Comparison of ENCODE assay signal across 1 cellular context in genomic region chr17:40191237-40192208, GRCh38.
A peak's percentile ranks its signal among the peaks of the same experiment; 100 is the strongest.
TF ChIP-seq lines count a peak whose summit lies in the region.

No MANE protein-coding gene starts in this region.

TF ChIP-seq in HepG2, 621 proteins besides CTCF, POLR2A, EP300 and RAD21 (continued from another document and continues in another):
- TF ChIP-seq ZNF569 (CRISPR knock-in tag; IDR thresholded peaks at IDR 0.05; ENCODE audit: borderline replicate concordance) = no peak
- no peak for TF ChIP-seq KDM4B (CRISPR knock-in tag; IDR thresholded peaks at IDR 0.05)
- 0 out of 2 replicates have a peak, but pooled peaks have one; percentile 28 for TF ChIP-seq ARHGAP35 (CRISPR knock-in tag; IDR thresholded peaks at IDR 0.05; ENCODE audit: borderline replicate concordance)
- no peak for TF ChIP-seq GLI4 (CRISPR knock-in tag; IDR thresholded peaks at IDR 0.05; ENCODE audit: borderline replicate concordance)
- no peak for TF ChIP-seq USF2 (IDR thresholded peaks at IDR 0.05; ENCODE audit: low read depth, low read length)
- TF ChIP-seq USF2 (CRISPR knock-in tag; IDR thresholded peaks at IDR 0.05; ENCODE audit: borderline replicate concordance) = no peak
- TF ChIP-seq NBN (conservative IDR thresholded peaks at IDR 0.05) = no peak
- no peak for TF ChIP-seq U2AF1 (optimal IDR thresholded peaks at IDR 0.05; ENCODE audit: low read depth, low read length)
- no peak for TF ChIP-seq TMF1 (CRISPR knock-in tag; IDR thresholded peaks at IDR 0.05; ENCODE audit: low read depth)
- TF ChIP-seq, protein P1, sequence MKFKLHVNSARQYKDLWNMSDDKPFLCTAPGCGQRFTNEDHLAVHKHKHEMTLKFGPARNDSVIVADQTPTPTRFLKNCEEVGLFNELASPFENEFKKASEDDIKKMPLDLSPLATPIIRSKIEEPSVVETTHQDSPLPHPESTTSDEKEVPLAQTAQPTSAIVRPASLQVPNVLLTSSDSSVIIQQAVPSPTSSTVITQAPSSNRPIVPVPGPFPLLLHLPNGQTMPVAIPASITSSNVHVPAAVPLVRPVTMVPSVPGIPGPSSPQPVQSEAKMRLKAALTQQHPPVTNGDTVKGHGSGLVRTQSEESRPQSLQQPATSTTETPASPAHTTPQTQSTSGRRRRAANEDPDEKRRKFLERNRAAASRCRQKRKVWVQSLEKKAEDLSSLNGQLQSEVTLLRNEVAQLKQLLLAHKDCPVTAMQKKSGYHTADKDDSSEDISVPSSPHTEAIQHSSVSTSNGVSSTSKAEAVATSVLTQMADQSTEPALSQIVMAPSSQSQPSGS (CRISPR knock-in tag; IDR thresholded peaks at IDR 0.05) = no peak
- no peak for TF ChIP-seq ZIK1 (CRISPR knock-in tag; IDR thresholded peaks at IDR 0.05; ENCODE audit: borderline replicate concordance, low read depth)
- no peak for TF ChIP-seq CERS6 (CRISPR knock-in tag; IDR thresholded peaks at IDR 0.05)
- peak; percentile 8; the same call in 1 of the 2 replicates for TF ChIP-seq ETV5 (CRISPR knock-in tag; IDR thresholded peaks at IDR 0.05; ENCODE audit: borderline replicate concordance)
- 0 out of 2 replicates have a peak, but pooled peaks have one; percentile 1 for TF ChIP-seq CEBPB (IDR thresholded peaks at IDR 0.05; ENCODE audit: borderline replicate concordance, low read depth, low read length)
- no peak for TF ChIP-seq MXI1 (IDR thresholded peaks at IDR 0.05; ENCODE audit: borderline replicate concordance, low read depth, low read length)
- TF ChIP-seq, protein P2, sequence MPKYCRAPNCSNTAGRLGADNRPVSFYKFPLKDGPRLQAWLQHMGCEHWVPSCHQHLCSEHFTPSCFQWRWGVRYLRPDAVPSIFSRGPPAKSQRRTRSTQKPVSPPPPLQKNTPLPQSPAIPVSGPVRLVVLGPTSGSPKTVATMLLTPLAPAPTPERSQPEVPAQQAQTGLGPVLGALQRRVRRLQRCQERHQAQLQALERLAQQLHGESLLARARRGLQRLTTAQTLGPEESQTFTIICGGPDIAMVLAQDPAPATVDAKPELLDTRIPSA (CRISPR knock-in tag; IDR thresholded peaks at IDR 0.05; ENCODE audit: borderline replicate concordance) = no peak
- no peak for TF ChIP-seq ZBTB46 (CRISPR knock-in tag; IDR thresholded peaks at IDR 0.05; ENCODE audit: borderline replicate concordance)
- TF ChIP-seq NFKBIZ (CRISPR knock-in tag; IDR thresholded peaks at IDR 0.05) = 0 out of 2 replicates have a peak, but pooled peaks have one; percentile 47
- no peak for TF ChIP-seq ZNF709 (CRISPR knock-in tag; IDR thresholded peaks at IDR 0.05)
- TF ChIP-seq ASH2L (IDR thresholded peaks at IDR 0.05; ENCODE audit: insufficient read length, low read depth, low read length) = peak; percentile 45
- TF ChIP-seq, protein P3, sequence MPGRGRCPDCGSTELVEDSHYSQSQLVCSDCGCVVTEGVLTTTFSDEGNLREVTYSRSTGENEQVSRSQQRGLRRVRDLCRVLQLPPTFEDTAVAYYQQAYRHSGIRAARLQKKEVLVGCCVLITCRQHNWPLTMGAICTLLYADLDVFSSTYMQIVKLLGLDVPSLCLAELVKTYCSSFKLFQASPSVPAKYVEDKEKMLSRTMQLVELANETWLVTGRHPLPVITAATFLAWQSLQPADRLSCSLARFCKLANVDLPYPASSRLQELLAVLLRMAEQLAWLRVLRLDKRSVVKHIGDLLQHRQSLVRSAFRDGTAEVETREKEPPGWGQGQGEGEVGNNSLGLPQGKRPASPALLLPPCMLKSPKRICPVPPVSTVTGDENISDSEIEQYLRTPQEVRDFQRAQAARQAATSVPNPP (CRISPR knock-in tag; IDR thresholded peaks at IDR 0.05) = no peak
- TF ChIP-seq MEF2D (CRISPR knock-in tag; IDR thresholded peaks at IDR 0.05) = peak; percentile 42; the same call in 1 of the 2 replicates
- no peak for TF ChIP-seq ZNF224 (CRISPR knock-in tag; IDR thresholded peaks at IDR 0.05)
- no peak for TF ChIP-seq SRSF4 (IDR thresholded peaks at IDR 0.05; ENCODE audit: low read depth, low read length, poor library complexity, severe bottlenecking)
- no peak for TF ChIP-seq SNAI1 (CRISPR knock-in tag; IDR thresholded peaks at IDR 0.05; ENCODE audit: borderline replicate concordance)
- TF ChIP-seq HMG20B (CRISPR knock-in tag; conservative IDR thresholded peaks at IDR 0.05) = no peak
- TF ChIP-seq PPARG (CRISPR knock-in tag; conservative IDR thresholded peaks at IDR 0.05) = no peak
- TF ChIP-seq TEF (CRISPR knock-in tag; IDR thresholded peaks at IDR 0.05) = no peak
- TF ChIP-seq, protein P4, sequence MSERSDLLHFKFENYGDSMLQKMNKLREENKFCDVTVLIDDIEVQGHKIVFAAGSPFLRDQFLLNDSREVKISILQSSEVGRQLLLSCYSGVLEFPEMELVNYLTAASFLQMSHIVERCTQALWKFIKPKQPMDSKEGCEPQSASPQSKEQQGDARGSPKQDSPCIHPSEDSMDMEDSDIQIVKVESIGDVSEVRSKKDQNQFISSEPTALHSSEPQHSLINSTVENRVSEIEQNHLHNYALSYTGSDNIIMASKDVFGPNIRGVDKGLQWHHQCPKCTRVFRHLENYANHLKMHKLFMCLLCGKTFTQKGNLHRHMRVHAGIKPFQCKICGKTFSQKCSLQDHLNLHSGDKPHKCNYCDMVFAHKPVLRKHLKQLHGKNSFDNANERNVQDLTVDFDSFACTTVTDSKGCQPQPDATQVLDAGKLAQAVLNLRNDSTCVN (CRISPR knock-in tag; IDR thresholded peaks at IDR 0.05; ENCODE audit: borderline replicate concordance) = peak; percentile 48; the same call in 1 of the 2 replicates
- TF ChIP-seq ZNF703 (CRISPR knock-in tag; IDR thresholded peaks at IDR 0.05; ENCODE audit: borderline replicate concordance) = no peak
- no peak for TF ChIP-seq RFX3 (CRISPR knock-in tag; IDR thresholded peaks at IDR 0.05)
- no peak for TF ChIP-seq NFIC (IDR thresholded peaks at IDR 0.05; ENCODE audit: low read length)
- TF ChIP-seq SMAD9 (CRISPR knock-in tag; IDR thresholded peaks at IDR 0.05) = no peak
- TF ChIP-seq, protein P5, sequence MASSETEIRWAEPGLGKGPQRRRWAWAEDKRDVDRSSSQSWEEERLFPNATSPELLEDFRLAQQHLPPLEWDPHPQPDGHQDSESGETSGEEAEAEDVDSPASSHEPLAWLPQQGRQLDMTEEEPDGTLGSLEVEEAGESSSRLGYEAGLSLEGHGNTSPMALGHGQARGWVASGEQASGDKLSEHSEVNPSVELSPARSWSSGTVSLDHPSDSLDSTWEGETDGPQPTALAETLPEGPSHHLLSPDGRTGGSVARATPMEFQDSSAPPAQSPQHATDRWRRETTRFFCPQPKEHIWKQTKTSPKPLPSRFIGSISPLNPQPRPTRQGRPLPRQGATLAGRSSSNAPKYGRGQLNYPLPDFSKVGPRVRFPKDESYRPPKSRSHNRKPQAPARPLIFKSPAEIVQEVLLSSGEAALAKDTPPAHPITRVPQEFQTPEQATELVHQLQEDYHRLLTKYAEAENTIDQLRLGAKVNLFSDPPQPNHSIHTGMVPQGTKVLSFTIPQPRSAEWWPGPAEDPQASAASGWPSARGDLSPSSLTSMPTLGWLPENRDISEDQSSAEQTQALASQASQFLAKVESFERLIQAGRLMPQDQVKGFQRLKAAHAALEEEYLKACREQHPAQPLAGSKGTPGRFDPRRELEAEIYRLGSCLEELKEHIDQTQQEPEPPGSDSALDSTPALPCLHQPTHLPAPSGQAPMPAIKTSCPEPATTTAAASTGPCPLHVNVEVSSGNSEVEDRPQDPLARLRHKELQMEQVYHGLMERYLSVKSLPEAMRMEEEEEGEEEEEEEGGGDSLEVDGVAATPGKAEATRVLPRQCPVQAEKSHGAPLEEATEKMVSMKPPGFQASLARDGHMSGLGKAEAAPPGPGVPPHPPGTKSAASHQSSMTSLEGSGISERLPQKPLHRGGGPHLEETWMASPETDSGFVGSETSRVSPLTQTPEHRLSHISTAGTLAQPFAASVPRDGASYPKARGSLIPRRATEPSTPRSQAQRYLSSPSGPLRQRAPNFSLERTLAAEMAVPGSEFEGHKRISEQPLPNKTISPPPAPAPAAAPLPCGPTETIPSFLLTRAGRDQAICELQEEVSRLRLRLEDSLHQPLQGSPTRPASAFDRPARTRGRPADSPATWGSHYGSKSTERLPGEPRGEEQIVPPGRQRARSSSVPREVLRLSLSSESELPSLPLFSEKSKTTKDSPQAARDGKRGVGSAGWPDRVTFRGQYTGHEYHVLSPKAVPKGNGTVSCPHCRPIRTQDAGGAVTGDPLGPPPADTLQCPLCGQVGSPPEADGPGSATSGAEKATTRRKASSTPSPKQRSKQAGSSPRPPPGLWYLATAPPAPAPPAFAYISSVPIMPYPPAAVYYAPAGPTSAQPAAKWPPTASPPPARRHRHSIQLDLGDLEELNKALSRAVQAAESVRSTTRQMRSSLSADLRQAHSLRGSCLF (CRISPR knock-in tag; IDR thresholded peaks at IDR 0.05; ENCODE audit: borderline replicate concordance) = no peak
- TF ChIP-seq ZNF724P (CRISPR knock-in tag; IDR thresholded peaks at IDR 0.05; ENCODE audit: borderline replicate concordance) = 0 out of 2 replicates have a peak, but pooled peaks have one; percentile 67
- TF ChIP-seq EEA1 (CRISPR knock-in tag; IDR thresholded peaks at IDR 0.05; ENCODE audit: borderline replicate concordance) = peak; percentile 67; the same call in 1 of the 2 replicates
- no peak for TF ChIP-seq ZNF772 (CRISPR knock-in tag; IDR thresholded peaks at IDR 0.05)
- no peak; the same call in 1 of the 2 replicates for TF ChIP-seq ZNF788 (CRISPR knock-in tag; IDR thresholded peaks at IDR 0.05; ENCODE audit: borderline replicate concordance)
- no peak for TF ChIP-seq ZNF296 (CRISPR knock-in tag; conservative IDR thresholded peaks at IDR 0.05)
- TF ChIP-seq MYC (CRISPR knock-in tag; IDR thresholded peaks at IDR 0.05; ENCODE audit: borderline replicate concordance) = peak; percentile 29; the same call in 1 of the 2 replicates
- TF ChIP-seq CBX5 (CRISPR knock-in tag; IDR thresholded peaks at IDR 0.05; ENCODE audit: borderline replicate concordance) = no peak
- TF ChIP-seq DNMT1 (CRISPR knock-in tag; IDR thresholded peaks at IDR 0.05) = no peak
- TF ChIP-seq GZF1 (CRISPR knock-in tag; IDR thresholded peaks at IDR 0.05) = peak; percentile 64; the same call in 1 of the 2 replicates
- TF ChIP-seq TEAD3 (CRISPR knock-in tag; optimal IDR thresholded peaks at IDR 0.05; ENCODE audit: borderline replicate concordance) = no peak
- TF ChIP-seq MBD4 (IDR thresholded peaks at IDR 0.05; ENCODE audit: borderline replicate concordance, low read length) = no peak
- TF ChIP-seq CBX1 (IDR thresholded peaks at IDR 0.05; ENCODE audit: low read depth) = no peak
- TF ChIP-seq YEATS4 (CRISPR knock-in tag; IDR thresholded peaks at IDR 0.05; ENCODE audit: borderline replicate concordance) = no peak; the same call in 1 of the 2 replicates
- no peak for TF ChIP-seq PCBP1 (IDR thresholded peaks at IDR 0.05; ENCODE audit: borderline replicate concordance, low read depth, low read length)
- TF ChIP-seq BRD4 (CRISPR knock-in tag; IDR thresholded peaks at IDR 0.05) = peak; percentile 25; the same call in 1 of the 2 replicates
- no peak for TF ChIP-seq NCOA1 (CRISPR knock-in tag; IDR thresholded peaks at IDR 0.05)
